ENCODE assay signal across 20 cellular contexts in the genomic region with DNA sequence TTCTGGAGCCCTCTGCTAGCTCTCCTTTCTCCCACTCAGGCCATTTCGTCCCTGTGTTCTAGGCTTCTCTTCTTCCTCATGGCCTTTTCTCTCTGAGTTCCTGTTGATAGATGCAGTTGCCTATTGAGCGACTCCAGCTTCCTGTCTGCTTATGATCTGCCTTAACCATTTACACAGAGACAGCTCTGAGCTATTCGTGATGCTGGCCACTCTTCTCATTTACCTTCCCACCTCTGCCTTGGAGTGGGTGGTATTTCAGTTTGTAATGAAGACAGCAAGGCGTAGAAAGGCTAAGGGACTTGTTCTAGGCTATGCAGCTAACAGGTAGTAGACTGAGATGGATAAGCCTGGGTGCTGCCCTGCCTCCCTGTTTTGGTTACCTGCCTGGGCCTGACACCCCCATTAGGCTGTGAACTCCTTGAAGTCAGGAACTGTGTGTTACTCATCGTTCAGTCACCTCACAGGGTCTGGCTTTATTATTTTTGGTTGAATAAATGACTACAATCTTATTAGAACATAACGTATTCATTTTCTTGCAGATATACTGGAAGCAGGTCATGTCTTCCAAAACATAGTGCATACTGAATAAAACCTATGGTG. TPM values are rescaled to one million over a fixed set of nuclear protein-coding genes. Genes with fewer than 3 reads are reported as not detected.
DNase-seq lines count a peak whose midpoint lies in the region; ATAC-seq and TF ChIP-seq lines count a peak whose summit lies in the region.
"Had no signal": no experiment of that assay in that cellular context is flagged by ENCODE, and none has a peak within 500 bp of the region (broad histone marks: within the 10 kb centered on the region; RNA-seq: fewer than 3 reads in every experiment).

No MANE protein-coding gene starts in this region.

- WGBS in mammary epithelial cell (ENCODE audit: low coverage, missing lambda C conversion rate): 77% methylated on average over 6 of the region's 6 CpGs

- no peak for TF ChIP-seq POLR2A in uterus (IDR thresholded peaks at IDR 0.05)

- no peak overlapping the region for H2AFZ ChIP-seq in mammary epithelial cell (ENCODE audit: low read depth, low read length)
- H2AFZ ChIP-seq: parathyroid adenoma had no signal

- H3K9me3 ChIP-seq in mammary epithelial cell (replicated peaks; ENCODE audit: insufficient read depth, low read length) (no peaks in the 10 kb centered on the region), uterus (no peaks in the 10 kb centered on the region)
- H3K9me3 ChIP-seq: BE2C, esophagus squamous epithelium, testis had no signal

- H3K4me1 ChIP-seq in mammary epithelial cell (ENCODE audit: insufficient read depth, low read length) (peaks cover 12% of the 10 kb centered on the region), uterus (no peaks in the 10 kb centered on the region)
- H3K4me1 ChIP-seq: BE2C, testis had no signal

- H3K27me3 ChIP-seq in mammary epithelial cell (ENCODE audit: insufficient read depth, low read length): no peaks in the 10 kb centered on the region
- no peaks in the 10 kb centered on the region for H3K27me3 ChIP-seq in uterus
- H3K27me3 ChIP-seq: BE2C, esophagus squamous epithelium, testis had no signal

- H3K79me2 ChIP-seq in mammary epithelial cell (ENCODE audit: insufficient read depth, low read length): peaks cover 14% of the 10 kb centered on the region
- H3K79me2 ChIP-seq: parathyroid adenoma had no signal

- H4K20me1 ChIP-seq in mammary epithelial cell (ENCODE audit: insufficient read depth, low read length): no peaks in the 10 kb centered on the region

- H3K4me3 ChIP-seq in mammary epithelial cell (replicated peaks in 1 of 3; ENCODE audit: insufficient read depth in 1 of 3, low read depth in 2 of 3, low read length in 3 of 3) (no peak overlapping the region), uterus (no peak overlapping the region)
- H3K4me3 ChIP-seq: esophagus squamous epithelium, K562, testis had no signal

- no peaks in the 10 kb centered on the region for H3K27me3 Mint-ChIP-seq in activated CD4-positive, alpha-beta T cell treated with anti-CD3 and anti-CD28 coated beads for 36 hours
- H3K27me3 Mint-ChIP-seq in Calu3 (ENCODE audit: unreplicated experiment): no peaks in the 10 kb centered on the region
- no peaks in the 10 kb centered on the region for H3K27me3 Mint-ChIP-seq in naive thymus-derived CD8-positive, alpha-beta T cell

- peak overlapping the region; percentile 56 for H3K27ac Mint-ChIP-seq in activated CD4-positive, alpha-beta T cell treated with anti-CD3 and anti-CD28 coated beads for 36 hours
- H3K27ac Mint-ChIP-seq in Calu3 (ENCODE audit: unreplicated experiment): peak overlapping the region; percentile 12
- H3K27ac Mint-ChIP-seq in naive thymus-derived CD8-positive, alpha-beta T cell: peak overlapping the region; percentile 12 to 86 (median 70)

- no peak overlapping the region for H3K4me2 ChIP-seq in mammary epithelial cell (ENCODE audit: insufficient read depth, low read depth, low read length)

- CTCF ChIA-PET in activated CD4-positive, alpha-beta T cell treated with anti-CD3 and anti-CD28 coated beads for 36 hours (lab: Charles Lee): interaction anchor here (0.6 to 1.5 kb wide), 6 partner anchors 11 to 139 kb away, joined by 3 to 5 read pairs (median 3); no protein-coding TSS in a partner anchor
- CTCF ChIA-PET in Calu3 (lab: Charles Lee): no interaction called here
- CTCF ChIA-PET in mammary epithelial cell (lab: Charles Lee; ENCODE audit: low non-redundant PET): no interaction called here

- intact Hi-C loops in activated CD4-positive, alpha-beta T cell treated with anti-CD3 and anti-CD28 coated beads for 36 hours (cut with DNase I, micrococcal nuclease): no loop called here
- intact Hi-C loops in Calu3 (cut with micrococcal nuclease; ENCODE audit: unreplicated experiment) (no loop called here), mammary epithelial cell (cut with micrococcal nuclease) (no loop called here), uterus (cut with DNase I; ENCODE audit: low total_unique reads) (no loop called here)

- no peak for ATAC-seq in activated CD4-positive, alpha-beta T cell treated with anti-CD3 and anti-CD28 coated beads for 36 hours
- no peak for ATAC-seq in naive thymus-derived CD8-positive, alpha-beta T cell
- no peak for ATAC-seq in GM18511 (IDR thresholded peaks at IDR 0.05; ENCODE audit: unreplicated experiment)
- ATAC-seq: K562 had no signal

- peaks cover 14% of the 10 kb centered on the region for H3K4me1 Mint-ChIP-seq in activated CD4-positive, alpha-beta T cell treated with anti-CD3 and anti-CD28 coated beads for 36 hours
- no peaks in the 10 kb centered on the region for H3K4me1 Mint-ChIP-seq in Calu3 (ENCODE audit: low read depth, unreplicated experiment)
- H3K4me1 Mint-ChIP-seq in naive thymus-derived CD8-positive, alpha-beta T cell: peaks cover 0 to 10% (median 7%) of the 10 kb centered on the region in 4 donors

- H3K9ac ChIP-seq in mammary epithelial cell (ENCODE audit: insufficient read depth, low read length): no peak overlapping the region
- H3K9ac ChIP-seq: parathyroid adenoma had no signal

- BruUV-seq in Calu3 (replicated peaks; lab: Mats Ljungman, UMichigan) (no TSS peak), mammary epithelial cell (replicated peaks; lab: Mats Ljungman, UMichigan) (no TSS peak)

- no peak for DNase-seq in activated CD4-positive, alpha-beta T cell treated with anti-CD3 and anti-CD28 coated beads for 36 hours
- no peak for DNase-seq in activated CD4-positive, alpha-beta T cell treated with anti-CD3 and anti-CD28 coated beads for 4 hours
- DNase-seq in Calu3 (no peak), mammary epithelial cell (peak; percentile 68), NOMO-1 (lab: John Stamatoyannopoulos, UW; ENCODE audit: unreplicated experiment in 2 of 2) (no peak), uterus (no peak)
- DNase-seq in naive thymus-derived CD8-positive, alpha-beta T cell: no peak
- DNase-seq: BE2C; esophagus squamous epithelium; NCI-H1930; NCI-H446 treated with DMSO at 0.1 percent for 48 hours; RPMI8226; small intestine; stimulated activated CD4-positive, alpha-beta T cell treated with anti-CD3 and anti-CD28 coated beads, Interleukin-4, amount 100 ng/mL, for 4 hours; testis had no signal

- H3K9me3 Mint-ChIP-seq in activated CD4-positive, alpha-beta T cell treated with anti-CD3 and anti-CD28 coated beads for 36 hours (ENCODE audit: low read depth): no peaks in the 10 kb centered on the region
- no peaks in the 10 kb centered on the region for H3K9me3 Mint-ChIP-seq in Calu3 (ENCODE audit: low read depth, unreplicated experiment)
- no peaks in the 10 kb centered on the region for H3K9me3 Mint-ChIP-seq in naive thymus-derived CD8-positive, alpha-beta T cell

- H3K36me3 ChIP-seq in mammary epithelial cell (ENCODE audit: insufficient read depth, low read length) (peaks cover 68% of the 10 kb centered on the region), uterus (no peaks in the 10 kb centered on the region)

- TF ChIP-seq CTCF in Calu3 (IDR thresholded peaks at IDR 0.05; ENCODE audit: unreplicated experiment): no peak
- TF ChIP-seq CTCF in mammary epithelial cell (conservative IDR thresholded peaks at IDR 0.05 in 1 of 2, IDR thresholded peaks at IDR 0.05 in 1 of 2; ENCODE audit: extremely low read depth in 1 of 2, insufficient read depth in 1 of 2, low read depth in 1 of 2, low read length in 2 of 2): no peak
- no peak for TF ChIP-seq CTCF in uterus (IDR thresholded peaks at IDR 0.05)

- in situ Hi-C loops in mammary epithelial cell (cut with MboI; ENCODE audit: low sequenced_read_pairs in 2 of 2): no loop called here

- peaks cover 42% of the 10 kb centered on the region for H3K36me3 Mint-ChIP-seq in activated CD4-positive, alpha-beta T cell treated with anti-CD3 and anti-CD28 coated beads for 36 hours (ENCODE audit: low read depth)
- peaks cover 23% of the 10 kb centered on the region for H3K36me3 Mint-ChIP-seq in Calu3 (ENCODE audit: insufficient read depth, unreplicated experiment)
- H3K36me3 Mint-ChIP-seq in naive thymus-derived CD8-positive, alpha-beta T cell: peaks cover 0 to 35% (median 17%) of the 10 kb centered on the region in 3 donors

- H3K27ac ChIP-seq in mammary epithelial cell (ENCODE audit: insufficient read depth, low read depth, low read length) (no peak overlapping the region), uterus (no peak overlapping the region)
- H3K27ac ChIP-seq: parathyroid adenoma, testis had no signal

- POLR2A ChIA-PET in activated CD4-positive, alpha-beta T cell treated with anti-CD3 and anti-CD28 coated beads for 36 hours (lab: Charles Lee): interaction anchor here (0.6 kb wide), 1 partner anchor 956 kb away, joined by 3 read pairs; no protein-coding TSS in a partner anchor
- POLR2A ChIA-PET in naive thymus-derived CD8-positive, alpha-beta T cell (lab: Charles Lee): interaction anchor here (0.7 kb wide), 1 partner anchor 12 kb away, joined by 3 read pairs; no protein-coding TSS in a partner anchor

- H3K4me3 Mint-ChIP-seq in activated CD4-positive, alpha-beta T cell treated with anti-CD3 and anti-CD28 coated beads for 36 hours: no peak overlapping the region
- no peak overlapping the region for H3K4me3 Mint-ChIP-seq in Calu3 (ENCODE audit: low read depth, unreplicated experiment)
- H3K4me3 Mint-ChIP-seq in naive thymus-derived CD8-positive, alpha-beta T cell: peak overlapping the region in 2 of 10 donors; percentile 16 to 21

- dilution Hi-C loops in mammary epithelial cell (cut with HindIII; ENCODE audit: low sequenced_read_pairs): no loop called here

RNA-seq across cellular contexts. Expression of gene ZBTB47, which starts 12.6 kb away (rescaled TPM):
- total RNA-seq in activated CD4-positive, alpha-beta T cell treated with anti-CD3 and anti-CD28 coated beads for 36 hours: under 1 TPM; 0.60 to 0.62 TPM
- 6.0 and 7.2 TPM in 2 replicates for total RNA-seq in Calu3 (2022)
- total RNA-seq in mammary epithelial cell: 10 to 100 TPM in 1 of 2 donors, 1 to 10 TPM in 1; 8.2 to 21.8 TPM
- polyA plus RNA-seq in mammary epithelial cell: 7.0 TPM
- 7.3 TPM for polyA minus RNA-seq in mammary epithelial cell
- total RNA-seq in naive thymus-derived CD8-positive, alpha-beta T cell: under 1 TPM; 0.23 to 0.41 TPM
- not detected for polyA plus RNA-seq in naive thymus-derived CD8-positive, alpha-beta T cell
- total RNA-seq in uterus: 10 to 100 TPM; 29.1 to 44.7 (median 32.1) TPM

RNA-seq across cellular contexts. Expression of gene NKTR, which starts 40.4 kb away (rescaled TPM):
- 10 to 100 TPM; 50.8 to 59.2 TPM for total RNA-seq in activated CD4-positive, alpha-beta T cell treated with anti-CD3 and anti-CD28 coated beads for 36 hours
- total RNA-seq in Calu3 (2022) (61.3 and 70.0 TPM in 2 replicates), mammary epithelial cell (10 to 100 TPM; 57.2 to 59.3 TPM), uterus (100 to 1,000 TPM; 119 to 361 (median 164) TPM)
- 10.4 TPM for polyA plus RNA-seq in mammary epithelial cell
- 18.8 TPM for polyA minus RNA-seq in mammary epithelial cell
- total RNA-seq in naive thymus-derived CD8-positive, alpha-beta T cell: 100 to 1,000 TPM; 244 to 254 TPM
- polyA plus RNA-seq in naive thymus-derived CD8-positive, alpha-beta T cell: 10 to 100 TPM in 2 of 3 donors, 1 to 10 TPM in 1; 9.5 to 14.3 (median 10.8) TPM

RNA-seq across cellular contexts. Expression of gene KLHL40, which starts 44.5 kb away (rescaled TPM):
- total RNA-seq in activated CD4-positive, alpha-beta T cell treated with anti-CD3 and anti-CD28 coated beads for 36 hours: not detected
- total RNA-seq in Calu3 (2022) (not detected in 2 replicates), mammary epithelial cell (not detected), uterus (not detected)
- polyA plus RNA-seq in mammary epithelial cell: not detected
- polyA minus RNA-seq in mammary epithelial cell: not detected
- total RNA-seq in naive thymus-derived CD8-positive, alpha-beta T cell: not detected
- polyA plus RNA-seq in naive thymus-derived CD8-positive, alpha-beta T cell: not detected
- total RNA-seq: A172, esophagus squamous epithelium, K562, liver had no signal
- polyA plus RNA-seq: K562, liver had no signal

RNA-seq across cellular contexts. Expression of gene SS18L2, which starts 50.2 kb away (rescaled TPM):
- total RNA-seq in activated CD4-positive, alpha-beta T cell treated with anti-CD3 and anti-CD28 coated beads for 36 hours: 10 to 100 TPM; 42.0 to 54.5 TPM
- total RNA-seq in Calu3 (2022) (23.7 and 25.3 TPM in 2 replicates), mammary epithelial cell (10 to 100 TPM; 13.3 to 19.3 TPM), uterus (10 to 100 TPM in 3 of 4 donors, 1 to 10 TPM in 1; 7.4 to 20.0 (median 15.7) TPM)
- polyA plus RNA-seq in mammary epithelial cell: 25.5 TPM
- polyA minus RNA-seq in mammary epithelial cell: 54.5 TPM
- 10 to 100 TPM; 39.8 to 43.9 TPM for total RNA-seq in naive thymus-derived CD8-positive, alpha-beta T cell
- 100 to 1,000 TPM; 129 to 136 (median 136) TPM for polyA plus RNA-seq in naive thymus-derived CD8-positive, alpha-beta T cell

RNA-seq across cellular contexts. Expression of gene SEC22C, which starts 59.1 kb away (rescaled TPM):
- total RNA-seq in activated CD4-positive, alpha-beta T cell treated with anti-CD3 and anti-CD28 coated beads for 36 hours: 10 to 100 TPM; 34.2 to 42.5 TPM
- total RNA-seq in Calu3 (2022) (32.1 and 42.3 TPM in 2 replicates), mammary epithelial cell (10 to 100 TPM; 53.2 to 68.7 TPM), uterus (10 to 100 TPM; 49.7 to 82.6 (median 66.0) TPM)
- 34.2 TPM for polyA plus RNA-seq in mammary epithelial cell
- 46.7 TPM for polyA minus RNA-seq in mammary epithelial cell
- total RNA-seq in naive thymus-derived CD8-positive, alpha-beta T cell: 10 to 100 TPM; 40.6 to 47.6 TPM
- polyA plus RNA-seq in naive thymus-derived CD8-positive, alpha-beta T cell: 10 to 100 TPM; 33.9 to 39.3 (median 38.2) TPM

Comparison
In these comparisons a context has a peak if more than half of its experiments do, and no peak if none do; other contexts are left out.
1. H3K27ac Mint-ChIP-seq: peak in every context shown above with its lines; median percentile 70 in naive thymus-derived CD8-positive, alpha-beta T cell; 56 in activated CD4-positive, alpha-beta T cell treated with anti-CD3 and anti-CD28 coated beads for 36 hours; 12 in Calu3.